In the genomic region with DNA sequence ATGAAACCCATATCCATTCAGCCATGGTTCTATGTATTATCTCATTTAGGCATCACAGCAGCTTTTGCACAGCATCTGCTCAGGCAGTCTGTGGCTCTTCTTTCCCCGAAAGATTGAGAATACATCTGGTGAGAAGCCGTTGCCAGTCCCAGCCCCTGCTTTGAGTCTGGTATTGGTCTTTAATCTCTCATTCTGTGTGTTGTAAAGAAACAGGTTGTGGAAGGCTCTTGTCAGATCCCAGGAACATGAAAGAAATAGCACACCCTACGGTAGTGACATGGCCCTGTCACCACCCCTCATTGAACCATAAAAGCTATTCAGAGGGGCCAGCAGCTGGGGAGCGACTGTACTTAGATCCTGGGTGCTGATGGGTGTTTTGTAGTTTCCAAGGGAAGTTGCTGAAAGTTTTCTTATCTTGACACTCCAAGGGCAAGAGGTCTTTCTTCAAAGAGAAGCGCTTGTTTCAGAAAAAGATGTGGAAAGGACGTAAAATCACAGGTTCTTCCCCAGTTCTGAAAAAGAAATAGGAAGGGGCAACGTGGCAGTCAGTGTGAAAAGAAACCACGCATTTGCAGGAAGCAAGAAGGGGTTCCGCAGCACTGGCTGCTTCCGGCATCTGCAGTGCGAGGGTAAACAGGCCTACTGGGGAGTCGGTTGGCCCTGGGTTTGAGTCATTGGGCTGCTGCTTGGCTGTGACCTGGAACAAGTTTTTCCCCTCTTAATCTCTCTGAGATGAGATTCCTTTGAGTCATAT, we compare ENCODE assay signal across 8 cellular contexts.
DNase-seq lines count a peak whose midpoint lies in the region; ATAC-seq and TF ChIP-seq lines count a peak whose summit lies in the region.

No MANE protein-coding gene starts in this region.

- peak overlapping the region; percentile 87 to 91 (median 88) for H3K27ac ChIP-seq in esophagus muscularis mucosa (replicated peaks in 1 of 4)
- no peak overlapping the region for H3K27ac ChIP-seq in smooth muscle cell (ENCODE audit: low read depth)

- H4K20me1 ChIP-seq in smooth muscle cell (ENCODE audit: low read depth) = no peaks in the 10 kb centered on the region

- no peaks in the 10 kb centered on the region for H3K79me2 ChIP-seq in smooth muscle cell (ENCODE audit: low read depth)

- H3K4me1 ChIP-seq in esophagus muscularis mucosa (peaks cover 77 to 87% (median 84%) of the 10 kb centered on the region in 4 donors), smooth muscle cell (ENCODE audit: low read depth) (no peaks in the 10 kb centered on the region)

- TF ChIP-seq EP300 in esophagus muscularis mucosa (IDR thresholded peaks at IDR 0.05) = no peak

- no peaks in the 10 kb centered on the region for H3K9me3 ChIP-seq in esophagus muscularis mucosa
- no peaks in the 10 kb centered on the region for H3K9me3 ChIP-seq in smooth muscle cell (replicated peaks; ENCODE audit: low read depth)

- TF ChIP-seq POLR2A in esophagus muscularis mucosa (IDR thresholded peaks at IDR 0.05; ENCODE audit: low read depth) = no peak

- intact Hi-C loops in esophagus muscularis mucosa (cut with DNase I) = no loop called here

- no peak overlapping the region for H3K4me2 ChIP-seq in smooth muscle cell

- no peak overlapping the region for H2AFZ ChIP-seq in smooth muscle cell (ENCODE audit: low read depth)

- no peak for TF ChIP-seq CTCF in esophagus muscularis mucosa (IDR thresholded peaks at IDR 0.05)
- no peak for TF ChIP-seq CTCF in smooth muscle cell (IDR thresholded peaks at IDR 0.05; ENCODE audit: borderline replicate concordance, insufficient read depth, poor library complexity, severe bottlenecking)

- peak; percentile 65 for ATAC-seq in GM18511 (IDR thresholded peaks at IDR 0.05; ENCODE audit: unreplicated experiment)

- H3K9ac ChIP-seq in smooth muscle cell (ENCODE audit: low read depth) = no peak overlapping the region

- no peaks in the 10 kb centered on the region for H3F3A ChIP-seq in smooth muscle cell (ENCODE audit: low read depth)

- no peaks in the 10 kb centered on the region for H3K27me3 ChIP-seq in esophagus muscularis mucosa
- no peaks in the 10 kb centered on the region for H3K27me3 ChIP-seq in smooth muscle cell (ENCODE audit: low read depth)

- H3K36me3 ChIP-seq in esophagus muscularis mucosa (no peaks in the 10 kb centered on the region), smooth muscle cell (ENCODE audit: low read depth) (peaks cover 4% of the 10 kb centered on the region)

- WGBS in esophagus muscularis mucosa = 76% methylated on average over 12 of the region's 12 CpGs
- 93% methylated on average over 12 of the region's 12 CpGs for WGBS in smooth muscle cell (ENCODE audit: low lambda C conversion rate)

- H3K4me3 ChIP-seq in esophagus muscularis mucosa (no peak overlapping the region), smooth muscle cell (no peak overlapping the region)

- DNase-seq in activated CD4-positive, alpha-beta T cell treated with anti-CD3 and anti-CD28 coated beads, Interleukin-2, amount 50 U/mL, for 4 hours = peak; percentile 74 to 81
- no peak for DNase-seq in esophagus muscularis mucosa (ENCODE audit: extremely low spot score)
- peak; percentile 32 to 53 (median 45) for DNase-seq in stimulated activated CD4-positive, alpha-beta T cell treated with anti-CD3 and anti-CD28 coated beads, TNF-alpha, amount 100 ng/mL, for 1 hour (ENCODE audit: low read depth in 3 of 3, low spot score in 1 of 3)
- no peak for DNase-seq in HT-29 (ENCODE audit: low spot score)
- DNase-seq in NCI-H1436 treated with DMSO at 0.1 percent for 48 hours (lab: John Stamatoyannopoulos, UW) = no peak
- no peak for DNase-seq in NOMO-1 treated with dmso at 0.1 percent for 144 hours (lab: John Stamatoyannopoulos, UW; ENCODE audit: unreplicated experiment)
- DNase-seq in smooth muscle cell (lab: John Stamatoyannopoulos, UW; ENCODE audit: unreplicated experiment) = no peak

Comparison
In these comparisons a context has a peak if more than half of its experiments do, and no peak if none do; other contexts are left out.
1. DNase-seq: peak in activated CD4-positive, alpha-beta T cell treated with anti-CD3 and anti-CD28 coated beads, Interleukin-2, amount 50 U/mL, for 4 hours (2 of 2) and stimulated activated CD4-positive, alpha-beta T cell treated with anti-CD3 and anti-CD28 coated beads, TNF-alpha, amount 100 ng/mL, for 1 hour (3 of 3); none in esophagus muscularis mucosa (single experiment), HT-29 (single experiment), NCI-H1436 treated with DMSO at 0.1 percent for 48 hours (single experiment), NOMO-1 treated with dmso at 0.1 percent for 144 hours (single experiment) and smooth muscle cell (single experiment).